25 cellular contexts compared by ENCODE assay signal in genomic region chr16:261031-261691, GRCh38. TPM values are rescaled to one million over a fixed set of nuclear protein-coding genes. Genes with fewer than 3 reads are reported as not detected.
"Had no signal": no experiment of that assay in that cellular context is flagged by ENCODE, and none has a peak within 500 bp of the region (broad histone marks: within the 10 kb centered on the region; RNA-seq: fewer than 3 reads in every experiment).

No MANE protein-coding gene starts in this region.

- H3K4me3 Mint-ChIP-seq: activated B cell treated with CpG ODN at 0.5 μM for 24 hours; activated CD8-positive, alpha-beta T cell treated with anti-CD3 and anti-CD28 coated beads, Interleukin-2, amount 10 ng/mL, durations not matched to agents 7 days and 5 days; activated naive CD4-positive, alpha-beta T cell treated with anti-CD3 and anti-CD28 coated beads, Interleukin-2, amount 10 ng/mL, durations not matched to agents 7 days and 5 days; activated naive CD8-positive, alpha-beta T cell treated with anti-CD3 and anti-CD28 coated beads, Interleukin-2, amount 50 U/mL, for 24 hours; neural crest cell; stimulated activated naive CD8-positive, alpha-beta T cell treated with anti-CD3 and anti-CD28 coated beads, Interleukin-15, amount 100 ng/mL, for 72 hours; T-cell had no signal

- DNase-seq: activated B cell treated with CpG ODN at 0.5 μM for 24 hours; activated CD4-positive, alpha-beta T cell treated with anti-CD3 and anti-CD28 coated beads for 4 hours; activated CD8-positive, alpha-beta memory T cell treated with anti-CD3 and anti-CD28 coated beads, Interleukin-2, amount 50 U/mL, for 48 hours; activated CD8-positive, alpha-beta T cell treated with anti-CD3 and anti-CD28 coated beads, Interleukin-2, amount 10 ng/mL, durations not matched to agents 7 days and 5 days; activated effector memory CD4-positive, alpha-beta T cell treated with Interleukin-2 at 50 U/mL for 16 hours; activated naive CD4-positive, alpha-beta T cell treated with anti-CD3 and anti-CD28 coated beads, Interleukin-2, amount 10 ng/mL, durations not matched to agents 7 days and 5 days; activated naive CD8-positive, alpha-beta T cell treated with anti-CD3 and anti-CD28 coated beads, Interleukin-2, amount 50 U/mL, for 24 hours; activated T-cell treated with anti-CD3 and anti-CD28 coated beads, Interleukin-2, amount 50 U/mL, for 48 hours; aorta; effector CD8-positive, alpha-beta T cell; heart right ventricle; left ventricle myocardium inferior; stimulated activated CD4-positive, alpha-beta T cell treated with anti-CD3 and anti-CD28 coated beads, Interleukin-4, amount 100 ng/mL, for 1 hour; stimulated activated naive CD8-positive, alpha-beta T cell treated with anti-CD3 and anti-CD28 coated beads, Interleukin-15, amount 100 ng/mL, for 72 hours; T-cell; testis; upper lobe of left lung had no signal

- H3K4me2 ChIP-seq: smooth muscle cell had no signal

- ATAC-seq: activated CD8-positive, alpha-beta T cell treated with anti-CD3 and anti-CD28 coated beads, Interleukin-2, amount 10 ng/mL, durations not matched to agents 7 days and 5 days; activated naive CD8-positive, alpha-beta T cell treated with anti-CD3 and anti-CD28 coated beads, Interleukin-2, amount 50 U/mL, for 24 hours; esophagus mucosa; gastroesophageal sphincter; sciatic nerve; stimulated activated naive CD8-positive, alpha-beta T cell treated with anti-CD3 and anti-CD28 coated beads, Interleukin-15, amount 100 ng/mL, for 72 hours; T-cell had no signal

- H3K4me1 Mint-ChIP-seq: activated B cell treated with CpG ODN at 0.5 μM for 24 hours; neural crest cell; stimulated activated naive CD8-positive, alpha-beta T cell treated with anti-CD3 and anti-CD28 coated beads, Interleukin-15, amount 100 ng/mL, for 72 hours had no signal

- H3K27me3 Mint-ChIP-seq: activated B cell treated with CpG ODN at 0.5 μM for 24 hours; activated naive CD4-positive, alpha-beta T cell treated with anti-CD3 and anti-CD28 coated beads, Interleukin-2, amount 10 ng/mL, durations not matched to agents 7 days and 5 days; activated naive CD8-positive, alpha-beta T cell treated with anti-CD3 and anti-CD28 coated beads, Interleukin-2, amount 50 U/mL, for 24 hours; stimulated activated naive CD8-positive, alpha-beta T cell treated with anti-CD3 and anti-CD28 coated beads, Interleukin-15, amount 100 ng/mL, for 72 hours; T-cell had no signal

- H3K27me3 ChIP-seq: gastroesophageal sphincter, heart right ventricle, testis, upper lobe of left lung had no signal

- H3K9me3 ChIP-seq: gastroesophageal sphincter, heart right ventricle, left ventricle myocardium inferior, testis, upper lobe of left lung had no signal

- H3K4me3 ChIP-seq: gastroesophageal sphincter, heart right ventricle, left ventricle myocardium inferior, smooth muscle cell, testis, upper lobe of left lung had no signal

- H3K27ac ChIP-seq: gastroesophageal sphincter, heart right ventricle, left ventricle myocardium inferior, testis, upper lobe of left lung had no signal

- H3K27ac Mint-ChIP-seq: activated B cell treated with CpG ODN at 0.5 μM for 24 hours; activated CD8-positive, alpha-beta T cell treated with anti-CD3 and anti-CD28 coated beads, Interleukin-2, amount 10 ng/mL, durations not matched to agents 7 days and 5 days; activated naive CD4-positive, alpha-beta T cell treated with anti-CD3 and anti-CD28 coated beads, Interleukin-2, amount 10 ng/mL, durations not matched to agents 7 days and 5 days; activated naive CD8-positive, alpha-beta T cell treated with anti-CD3 and anti-CD28 coated beads, Interleukin-2, amount 50 U/mL, for 24 hours; stimulated activated naive CD8-positive, alpha-beta T cell treated with anti-CD3 and anti-CD28 coated beads, Interleukin-15, amount 100 ng/mL, for 72 hours; T-cell had no signal

- H3K9me3 Mint-ChIP-seq: activated B cell treated with CpG ODN at 0.5 μM for 24 hours; activated naive CD4-positive, alpha-beta T cell treated with anti-CD3 and anti-CD28 coated beads, Interleukin-2, amount 10 ng/mL, durations not matched to agents 7 days and 5 days; activated naive CD8-positive, alpha-beta T cell treated with anti-CD3 and anti-CD28 coated beads, Interleukin-2, amount 50 U/mL, for 24 hours; neural crest cell; stimulated activated naive CD8-positive, alpha-beta T cell treated with anti-CD3 and anti-CD28 coated beads, Interleukin-15, amount 100 ng/mL, for 72 hours; T-cell had no signal

- H3K4me1 ChIP-seq: gastroesophageal sphincter, heart right ventricle, left ventricle myocardium inferior, upper lobe of left lung had no signal

RNA-seq across cellular contexts. Expression of gene RGS11, which starts 14.6 kb away (rescaled TPM):
- total RNA-seq: activated B cell treated with CpG ODN at 0.5 μM for 24 hours; activated CD8-positive, alpha-beta T cell treated with anti-CD3 and anti-CD28 coated beads, Interleukin-2, amount 10 ng/mL, durations not matched to agents 7 days and 5 days; kidney epithelial cell; mononuclear cell had no signal

RNA-seq across cellular contexts. Expression of gene ARHGDIG, which starts 19.2 kb away (rescaled TPM):
- total RNA-seq: activated B cell treated with CpG ODN at 0.5 μM for 24 hours; activated CD8-positive, alpha-beta T cell treated with anti-CD3 and anti-CD28 coated beads, Interleukin-2, amount 10 ng/mL, durations not matched to agents 7 days and 5 days; esophagus mucosa; mononuclear cell had no signal

RNA-seq across cellular contexts. Expression of gene PDIA2, which starts 21.8 kb away (rescaled TPM):
- total RNA-seq: activated B cell treated with CpG ODN at 0.5 μM for 24 hours; activated CD8-positive, alpha-beta T cell treated with anti-CD3 and anti-CD28 coated beads, Interleukin-2, amount 10 ng/mL, durations not matched to agents 7 days and 5 days; esophagus mucosa; kidney epithelial cell; mononuclear cell; osteocyte had no signal
